ENCODE assay signal across 6 cellular contexts in genomic region chr1:116046933-116047332, GRCh38.
DNase-seq lines count a peak whose midpoint lies in the region; ATAC-seq and TF ChIP-seq lines count a peak whose summit lies in the region.
"Not testable (repeated sequence)": the region's sequence is repeated elsewhere in the genome, so short reads cannot be mapped to it uniquely, and the experiment has no call there.

No MANE protein-coding gene starts in this region.

- not testable (repeated sequence) for H3K4me1 Mint-ChIP-seq in endothelial cell (ENCODE audit: unreplicated experiment)

- intact Hi-C loops in left colon (cut with DNase I, micrococcal nuclease): not testable (repeated sequence)

- TF ChIP-seq RAD21 in Ishikawa (IDR thresholded peaks at IDR 0.05; ENCODE audit: low read depth): not testable (repeated sequence)

- H3K4me3 Mint-ChIP-seq in endothelial cell (ENCODE audit: unreplicated experiment): peak overlapping the region; percentile 51

- H3K27ac Mint-ChIP-seq in endothelial cell (ENCODE audit: unreplicated experiment): not testable (repeated sequence)

- H3K9me3 ChIP-seq in MG63: peaks cover 11% of the 10 kb centered on the region

- TF ChIP-seq EP300 in Ishikawa (IDR thresholded peaks at IDR 0.05; ENCODE audit: borderline replicate concordance): peak; percentile 33; the same call in 1 of the 2 replicates

- not testable (repeated sequence) for TF ChIP-seq CTCF in endothelial cell (IDR thresholded peaks at IDR 0.05; ENCODE audit: unreplicated experiment)

- H3K36me3 ChIP-seq in MG63: not testable (repeated sequence)

- ATAC-seq in left colon: peak; percentile 42

- DNase-seq in MG63 (peak; percentile 8), NCI-H2081 (lab: John Stamatoyannopoulos, UW) (peak; percentile 1 to 6), NCI-H748 (lab: John Stamatoyannopoulos, UW; ENCODE audit: unreplicated experiment) (peak; percentile 32), left colon (peak in 1 of 2 donors; percentile 9)
- not testable (repeated sequence) for DNase-seq in endothelial cell (ENCODE audit: low spot score)

- H3K36me3 Mint-ChIP-seq in endothelial cell (ENCODE audit: low read depth, unreplicated experiment): peaks cover 59% of the 10 kb centered on the region

- not testable (repeated sequence) for H3K27me3 Mint-ChIP-seq in endothelial cell (ENCODE audit: unreplicated experiment)

- peaks cover 12% of the 10 kb centered on the region for H3K9me3 Mint-ChIP-seq in endothelial cell (ENCODE audit: unreplicated experiment)

- H3K4me3 ChIP-seq in MG63: not testable (repeated sequence)

- H3K27me3 ChIP-seq in MG63: not testable (repeated sequence)

TF ChIP-seq in Ishikawa, 13 proteins besides CTCF, POLR2A, EP300 and RAD21:
- TF ChIP-seq USF1 (IDR thresholded peaks at IDR 0.05) (0 out of 2 replicates have a peak, but pooled peaks have one; percentile 12), NFIC (IDR thresholded peaks at IDR 0.05) (peak; percentile 95), TEAD4 (IDR thresholded peaks at IDR 0.05) (peak; percentile 33; the same call in 1 of the 2 replicates), TCF12 (IDR thresholded peaks at IDR 0.05; ENCODE audit: low read depth) (peak; percentile 76)
